Comparison of ENCODE assay signal across 7 cellular contexts in genomic region chr20:10219452-10219791, GRCh38. TPM values are rescaled to one million over a fixed set of nuclear protein-coding genes. Genes with fewer than 3 reads are reported as not detected.
DNase-seq lines count a peak whose midpoint lies in the region; ATAC-seq lines count a peak whose summit lies in the region.

No MANE protein-coding gene starts in this region.

- peak; percentile 60 for DNase-seq in NOMO-1 treated with dmso at 0.1 percent for 144 hours (lab: John Stamatoyannopoulos, UW; ENCODE audit: unreplicated experiment)
- DNase-seq in activated T-cell treated with anti-CD3 and anti-CD28 coated beads, Interleukin-2, amount 50 U/mL, for 1 hour: peak; percentile 64
- DNase-seq in myocyte (ENCODE audit: low read depth): peak; percentile 71
- DNase-seq in stimulated activated naive CD8-positive, alpha-beta T cell treated with anti-CD3 and anti-CD28 coated beads, Interleukin-15, Interleukin-2, amounts not matched to agents 100 U/mL and 50 U/mL, for 24 hours: peak; percentile 78

- ATAC-seq in GM19035 (IDR thresholded peaks at IDR 0.05; ENCODE audit: unreplicated experiment) (peak; percentile 74), HG03521 (IDR thresholded peaks at IDR 0.05; ENCODE audit: unreplicated experiment) (peak; percentile 75), esophagus mucosa (peak; percentile 90)
- peak; percentile 55 for ATAC-seq in stimulated activated naive CD8-positive, alpha-beta T cell treated with anti-CD3 and anti-CD28 coated beads, Interleukin-15, Interleukin-2, amounts not matched to agents 100 U/mL and 50 U/mL, for 24 hours

RNA-seq across cellular contexts. Expression of gene SNAP25, which starts 0.8 kb away (rescaled TPM):
- 0.08 TPM for total RNA-seq in esophagus mucosa
- total RNA-seq in myocyte: 0.16 and 0.64 TPM in 2 replicates
- not detected for polyA plus RNA-seq in myocyte (2012)

Comparison
In these comparisons a context has a peak if more than half of its experiments do, and no peak if none do; other contexts are left out.
1. Peak in every context shown above with its lines: DNase-seq and ATAC-seq.